8 cellular contexts compared by ENCODE assay signal in the genomic region with DNA sequence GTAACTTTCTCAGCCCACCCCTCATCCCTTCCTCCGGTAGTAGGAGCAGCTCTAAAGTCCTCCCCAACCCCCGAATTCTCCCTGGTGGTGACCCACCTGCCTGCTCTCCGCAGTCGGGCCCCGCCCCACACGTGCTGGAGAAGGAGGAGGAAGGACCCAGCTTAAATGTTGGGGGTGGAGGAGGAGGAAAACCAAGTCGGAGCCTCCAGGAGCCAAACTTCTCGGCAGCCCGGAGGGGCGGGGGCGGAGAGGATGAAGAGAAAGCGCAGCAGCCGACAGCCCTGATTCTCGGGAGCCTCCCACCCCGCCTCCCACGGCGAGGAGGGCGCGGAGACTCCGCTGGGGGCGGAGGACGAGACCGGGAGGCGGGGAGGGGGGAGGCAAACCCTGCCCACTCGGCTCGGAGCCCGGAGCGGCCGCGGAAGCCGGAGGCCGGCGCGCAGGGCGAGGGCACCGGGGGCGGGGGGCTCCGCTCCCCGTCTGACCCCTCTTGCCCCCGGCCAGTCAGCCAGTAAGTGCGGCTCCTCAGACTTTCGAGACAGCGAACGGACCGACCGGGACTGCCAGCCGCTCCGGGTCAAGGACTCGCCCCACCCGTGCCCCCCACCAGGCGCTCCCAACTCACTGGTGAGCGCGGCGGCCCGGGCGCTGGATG. TPM values are rescaled to one million over a fixed set of nuclear protein-coding genes. Genes with fewer than 3 reads are reported as not detected.
DNase-seq lines count a peak whose midpoint lies in the region; ATAC-seq and TF ChIP-seq lines count a peak whose summit lies in the region.

A gene with protein sequence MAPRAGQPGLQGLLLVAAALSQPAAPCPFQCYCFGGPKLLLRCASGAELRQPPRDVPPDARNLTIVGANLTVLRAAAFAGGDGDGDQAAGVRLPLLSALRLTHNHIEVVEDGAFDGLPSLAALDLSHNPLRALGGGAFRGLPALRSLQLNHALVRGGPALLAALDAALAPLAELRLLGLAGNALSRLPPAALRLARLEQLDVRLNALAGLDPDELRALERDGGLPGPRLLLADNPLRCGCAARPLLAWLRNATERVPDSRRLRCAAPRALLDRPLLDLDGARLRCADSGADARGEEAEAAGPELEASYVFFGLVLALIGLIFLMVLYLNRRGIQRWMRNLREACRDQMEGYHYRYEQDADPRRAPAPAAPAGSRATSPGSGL (plus strand): TSS at position 394 of the 655 bp plus-strand sequence. CDS start 276 bp downstream, outside the sequence.

- no peak within 1 kb of the TSS for H2AFZ ChIP-seq in PC-9

- H3K4me2 ChIP-seq in PC-9, result no peak within 1 kb of the TSS

- H3K79me2 ChIP-seq in PC-9 (ENCODE audit: low read depth), result no peaks in the 10 kb centered on the region

- no peaks in the 10 kb centered on the region for H3K9me3 ChIP-seq in PC-9 (ENCODE audit: insufficient read depth, low read depth)

- peaks cover 6% of the 10 kb centered on the region for H3K4me1 Mint-ChIP-seq in activated CD4-positive, alpha-beta T cell treated with anti-CD3 and anti-CD28 coated beads, Interleukin-2, amount 10 ng/mL, durations not matched to agents 24 days and 14 days

- no peaks in the 10 kb centered on the region for H3F3A ChIP-seq in PC-9 (ENCODE audit: insufficient read depth, low read depth)

- BruUV-seq in PC-9 (replicated peaks; lab: Mats Ljungman, UMichigan), result no TSS peak

- H3K4me3 Mint-ChIP-seq in activated CD4-positive, alpha-beta T cell treated with anti-CD3 and anti-CD28 coated beads, Interleukin-2, amount 10 ng/mL, durations not matched to agents 24 days and 14 days, result peak within 1 kb of the TSS; percentile 82

- H3K27me3 Mint-ChIP-seq in activated CD4-positive, alpha-beta T cell treated with anti-CD3 and anti-CD28 coated beads, Interleukin-2, amount 10 ng/mL, durations not matched to agents 24 days and 14 days, result peaks cover 54% of the 10 kb centered on the region

- H3K27me3 ChIP-seq in PC-9 (ENCODE audit: insufficient read depth, low read depth), result peaks cover 56% of the 10 kb centered on the region

- H3K9me2 ChIP-seq in PC-9 (ENCODE audit: insufficient read depth), result no peaks in the 10 kb centered on the region

- intact Hi-C loops in activated CD4-positive, alpha-beta T cell treated with anti-CD3 and anti-CD28 coated beads, Interleukin-2, amount 10 ng/mL, durations not matched to agents 24 days and 14 days (cut with micrococcal nuclease), result loop anchor here (1.0 to 5.0 kb wide), 4 partner anchors 26 to 577 kb away; partner anchors contain the start of genes SPCS2, UVRAG and XRRA1
- intact Hi-C loops in posterior cingulate gyrus (cut with DNase I) (loop anchor here (1.0 kb wide), 1 partner anchor 100 kb away; no protein-coding TSS in a partner anchor), PC-9 (cut with micrococcal nuclease; ENCODE audit: unreplicated experiment) (loop anchor here (2.0 kb wide), 1 partner anchor 218 kb away; no protein-coding TSS in a partner anchor)

- H3K4me1 ChIP-seq in PC-9 (replicated peaks; ENCODE audit: insufficient read depth), result no peaks in the 10 kb centered on the region

- no peaks in the 10 kb centered on the region for H4K20me1 ChIP-seq in PC-9 (ENCODE audit: insufficient read depth)

- DNase-seq in DMS79 treated with DMSO at 0.1 percent for 48 hours (lab: John Stamatoyannopoulos, UW) (peak; percentile 49), DMS79 (lab: John Stamatoyannopoulos, UW) (no peak), fibroblast of pulmonary artery (ENCODE audit: low read depth) (no peak), posterior cingulate gyrus (peak in 8 of 10 donors; percentile 12 to 94 (median 54)), PC-9 (no peak)
- peak; percentile 73 for DNase-seq in activated CD4-positive, alpha-beta T cell treated with anti-CD3 and anti-CD28 coated beads, Interleukin-2, amount 10 ng/mL, durations not matched to agents 24 days and 14 days

- POLR2A ChIA-PET in PC-9 (lab: Charles Lee; ENCODE audit: unreplicated experiment), result no interaction called here

- H3K36me3 ChIP-seq in PC-9 (ENCODE audit: low read depth), result no peaks in the 10 kb centered on the region

- ATAC-seq in GM18519 (IDR thresholded peaks at IDR 0.05; ENCODE audit: low FRiP score, unreplicated experiment), result no peak
- ATAC-seq in GM19452 (IDR thresholded peaks at IDR 0.05; ENCODE audit: unreplicated experiment), result no peak

- peak within 1 kb of the TSS; percentile 66 for H3K27ac Mint-ChIP-seq in activated CD4-positive, alpha-beta T cell treated with anti-CD3 and anti-CD28 coated beads, Interleukin-2, amount 10 ng/mL, durations not matched to agents 24 days and 14 days

- no peak for TF ChIP-seq CTCF in fibroblast of pulmonary artery (IDR thresholded peaks at IDR 0.05; ENCODE audit: low read length, missing control alignments)
- TF ChIP-seq CTCF in PC-9 (conservative IDR thresholded peaks at IDR 0.05), result no peak

- H3K27ac ChIP-seq in PC-9, result no peak within 1 kb of the TSS

- H3K9me3 Mint-ChIP-seq in activated CD4-positive, alpha-beta T cell treated with anti-CD3 and anti-CD28 coated beads, Interleukin-2, amount 10 ng/mL, durations not matched to agents 24 days and 14 days, result no peaks in the 10 kb centered on the region

- CTCF ChIA-PET in PC-9 (lab: Charles Lee), result interaction anchor here (0.7 to 0.9 kb wide), 2 partner anchors 218 kb away, joined by 3 read pairs; no protein-coding TSS in a partner anchor

- no peaks in the 10 kb centered on the region for H3K36me3 Mint-ChIP-seq in activated CD4-positive, alpha-beta T cell treated with anti-CD3 and anti-CD28 coated beads, Interleukin-2, amount 10 ng/mL, durations not matched to agents 24 days and 14 days (ENCODE audit: low read depth)

- peak within 1 kb of the TSS; percentile 17 for H3K4me3 ChIP-seq in fibroblast of pulmonary artery (replicated peaks; ENCODE audit: low read depth, low read length)
- no peak within 1 kb of the TSS for H3K4me3 ChIP-seq in PC-9

RNA-seq across cellular contexts. Expression of the gene that starts here (rescaled TPM):
- 0.19 and 0.61 TPM in 2 replicates for total RNA-seq in activated CD4-positive, alpha-beta T cell treated with anti-CD3 and anti-CD28 coated beads, Interleukin-2, amount 10 ng/mL, durations not matched to agents 24 days and 14 days
- total RNA-seq in PC-9 (2021), result not detected in 2 replicates

Comparison
In these comparisons a context has a peak if more than half of its experiments do, and no peak if none do; other contexts are left out.
1. DNase-seq: peak in DMS79 treated with DMSO at 0.1 percent for 48 hours (single experiment) and posterior cingulate gyrus (8 of 10); none in DMS79 (single experiment), fibroblast of pulmonary artery (single experiment) and PC-9 (0 of 2).
2. Peak in DNase-seq in activated CD4-positive, alpha-beta T cell treated with anti-CD3 and anti-CD28 coated beads, Interleukin-2, amount 10 ng/mL, durations not matched to agents 24 days and 14 days; RNA of the gene not detected or under 1 TPM.